Comparison of ENCODE assay signal across 24 cellular contexts in genomic region chr2:191341436-191341835, GRCh38.
DNase-seq lines count a peak whose midpoint lies in the region; ATAC-seq and TF ChIP-seq lines count a peak whose summit lies in the region.
"Had no signal": no experiment of that assay in that cellular context is flagged by ENCODE, and none has a peak within 500 bp of the region (broad histone marks: within the 10 kb centered on the region; RNA-seq: fewer than 3 reads in every experiment).

No MANE protein-coding gene starts in this region.

- H3K9me3 ChIP-seq in RWPE2 (ENCODE audit: severe bottlenecking), result no peaks in the 10 kb centered on the region
- H3K9me3 ChIP-seq: Caco-2 had no signal

- 0 out of 3 replicates have a peak, but pooled peaks have one; percentile 35 for ATAC-seq in RWPE2 (ENCODE audit: low read depth)
- ATAC-seq: GM12878, HCT116 had no signal

- H3K4me3 ChIP-seq in RWPE2 (ENCODE audit: severe bottlenecking) (no peak overlapping the region), foreskin fibroblast (ENCODE audit: low read depth in 1 of 2, low read length in 2 of 2) (no peak overlapping the region)
- H3K4me3 ChIP-seq: GM12878 had no signal

- H3K27ac ChIP-seq in RWPE2 (ENCODE audit: poor library complexity, severe bottlenecking), result no peak overlapping the region

- TF ChIP-seq CTCF in RWPE2 (IDR thresholded peaks at IDR 0.05; ENCODE audit: poor library complexity, severe bottlenecking) (no peak), foreskin fibroblast (IDR thresholded peaks at IDR 0.05; ENCODE audit: low read depth, low read length) (no peak)

- no peak for DNase-seq in RWPE2 (ENCODE audit: low spot score)
- DNase-seq in dermis blood vessel endothelial cell, result peak; percentile 45
- DNase-seq in kidney tubule cell (ENCODE audit: low spot score), result peak; percentile 26
- peak; percentile 75 for DNase-seq in renal cortical epithelial cell (ENCODE audit: low read depth)
- DNase-seq in HCEC 1CT, result no peak
- DNase-seq in DMS53 (lab: John Stamatoyannopoulos, UW), result no peak
- no peak for DNase-seq in foreskin fibroblast
- DNase-seq: C1 segment of cervical spinal cord; Caco-2; CD4-positive, alpha-beta memory T cell; DMS79; EL; GDM1; KBM-7; NCI-H1105 treated with DMSO at 0.1 percent for 48 hours; NCI-H146; NCI-H1930; NCI-H446; NCI-H524 treated with DMSO at 0.1 percent for 48 hours; NCI-H774; RPMI8226; SHP77 had no signal

- peaks cover 62% of the 10 kb centered on the region for H3K36me3 ChIP-seq in RWPE2 (ENCODE audit: low read depth)

- H3K27me3 ChIP-seq in RWPE2 (ENCODE audit: insufficient read depth, poor library complexity, severe bottlenecking), result no peaks in the 10 kb centered on the region

- peaks cover 34% of the 10 kb centered on the region for H3K4me1 ChIP-seq in RWPE2 (ENCODE audit: insufficient read depth, poor library complexity, severe bottlenecking)
- H3K4me1 ChIP-seq: Caco-2 had no signal

Comparison
In these comparisons a context has a peak if more than half of its experiments do, and no peak if none do; other contexts are left out.
1. DNase-seq: peak in dermis blood vessel endothelial cell (single experiment), kidney tubule cell (single experiment) and renal cortical epithelial cell (single experiment); none in RWPE2 (single experiment), HCEC 1CT (single experiment), DMS53 (single experiment) and foreskin fibroblast (0 of 2).